In the genomic region with DNA sequence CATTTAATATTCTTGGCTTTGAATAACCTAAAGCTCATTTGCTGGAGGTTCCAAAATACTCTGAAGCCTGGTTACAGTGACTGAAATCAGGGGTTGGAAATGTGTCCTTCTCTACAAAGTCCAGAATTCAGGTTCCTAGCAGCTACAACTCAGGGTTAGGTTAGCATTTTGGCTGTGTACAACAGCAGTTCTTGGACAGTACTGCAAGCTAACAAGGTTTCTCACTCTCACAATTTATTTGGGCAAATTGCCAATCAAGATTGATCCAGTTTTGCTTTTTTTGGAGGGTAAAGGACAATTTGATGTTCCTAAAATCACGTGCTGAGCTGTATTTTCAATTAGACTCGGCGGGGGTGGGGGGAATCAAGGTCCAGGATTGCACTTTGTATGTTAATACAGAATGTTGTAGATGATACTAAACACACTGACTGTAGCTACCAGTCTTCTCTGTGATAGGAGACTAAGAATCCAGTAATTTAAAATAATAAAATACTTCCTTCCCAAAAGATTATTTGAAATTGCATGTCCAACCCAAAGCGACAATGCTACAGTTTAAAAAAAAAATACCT, we compare ENCODE assay signal across 1 cellular context.
TF ChIP-seq lines count a peak whose summit lies in the region.

No MANE protein-coding gene starts in this region.

TF ChIP-seq in liver, 16 proteins besides CTCF, POLR2A, EP300 and RAD21 (continued from another document):
- peak; percentile 75 to 90 for TF ChIP-seq RXRA (IDR thresholded peaks at IDR 0.05)
- peak; percentile 82 for TF ChIP-seq FOXA2 (IDR thresholded peaks at IDR 0.05)
- TF ChIP-seq, protein P1, sequence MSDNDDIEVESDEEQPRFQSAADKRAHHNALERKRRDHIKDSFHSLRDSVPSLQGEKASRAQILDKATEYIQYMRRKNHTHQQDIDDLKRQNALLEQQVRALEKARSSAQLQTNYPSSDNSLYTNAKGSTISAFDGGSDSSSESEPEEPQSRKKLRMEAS (IDR thresholded peaks at IDR 0.05), result peak; percentile 61
- TF ChIP-seq SP1 (IDR thresholded peaks at IDR 0.05), result peak; percentile 85
- peak; percentile 40 for TF ChIP-seq FOXA1 (IDR thresholded peaks at IDR 0.05)
- peak; percentile 95 to 98 for TF ChIP-seq HNF4A (conservative IDR thresholded peaks at IDR 0.05)
- peak; percentile 36 for TF ChIP-seq TAF1 (conservative IDR thresholded peaks at IDR 0.05)
- peak; percentile 40 for TF ChIP-seq ATF3 (IDR thresholded peaks at IDR 0.05)
TF ChIP-seq in liver: peak in this region for 15.
